Comparison of ENCODE assay signal across 27 cellular contexts in the genomic region with DNA sequence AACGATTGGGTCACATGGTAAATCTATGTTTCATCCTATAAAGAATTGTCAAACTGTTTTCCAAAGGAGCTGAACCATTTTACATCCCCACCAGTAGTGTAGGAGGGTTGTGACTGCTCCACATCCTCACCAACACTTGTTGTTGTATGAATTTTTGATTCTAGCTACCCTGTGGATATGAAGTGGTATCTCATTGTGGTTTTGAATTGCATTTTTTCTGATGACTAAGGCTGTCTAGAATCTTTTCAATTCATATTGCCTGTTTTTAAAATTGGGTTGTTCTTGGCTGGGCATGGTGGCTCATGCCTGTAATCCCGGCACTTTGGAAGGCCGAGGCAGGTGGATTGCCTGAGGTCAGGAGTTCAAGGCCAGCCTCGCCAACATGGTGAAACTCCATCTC. TPM values are rescaled to one million over a fixed set of nuclear protein-coding genes. Genes with fewer than 3 reads are reported as not detected.
DNase-seq lines count a peak whose midpoint lies in the region; ATAC-seq and TF ChIP-seq lines count a peak whose summit lies in the region.
"Had no signal": no experiment of that assay in that cellular context is flagged by ENCODE, and none has a peak within 500 bp of the region (broad histone marks: within the 10 kb centered on the region; RNA-seq: fewer than 3 reads in every experiment).

No MANE protein-coding gene starts in this region.

- H3K4me1 ChIP-seq in mammary epithelial cell (ENCODE audit: insufficient read depth, low read length) (no peaks in the 10 kb centered on the region), MM.1S (ENCODE audit: low read length) (no peaks in the 10 kb centered on the region)
- H3K4me1 ChIP-seq: BLaER1, left lung, upper lobe of left lung had no signal

- H3K4me3 Mint-ChIP-seq in activated CD8-positive, alpha-beta T cell treated with anti-CD3 and anti-CD28 coated beads, Interleukin-2, amount 10 ng/mL, durations not matched to agents 7 days and 5 days = no peak overlapping the region
- H3K4me3 Mint-ChIP-seq in activated CD4-positive, alpha-beta memory T cell treated with anti-CD3 and anti-CD28 coated beads for 36 hours = no peak overlapping the region
- H3K4me3 Mint-ChIP-seq: activated T-cell treated with anti-CD3 and anti-CD28 coated beads, Interleukin-2, amount 50 U/mL, for 24 hours; naive thymus-derived CD8-positive, alpha-beta T cell had no signal

- no peaks in the 10 kb centered on the region for H3K4me1 Mint-ChIP-seq in activated CD8-positive, alpha-beta T cell treated with anti-CD3 and anti-CD28 coated beads, Interleukin-2, amount 10 ng/mL, durations not matched to agents 7 days and 5 days (ENCODE audit: low read depth)
- H3K4me1 Mint-ChIP-seq in activated CD4-positive, alpha-beta memory T cell treated with anti-CD3 and anti-CD28 coated beads for 36 hours (ENCODE audit: low read depth) = no peaks in the 10 kb centered on the region

- H3K27me3 Mint-ChIP-seq in activated CD8-positive, alpha-beta T cell treated with anti-CD3 and anti-CD28 coated beads, Interleukin-2, amount 10 ng/mL, durations not matched to agents 7 days and 5 days (ENCODE audit: low read depth) = peaks cover 2% of the 10 kb centered on the region
- no peaks in the 10 kb centered on the region for H3K27me3 Mint-ChIP-seq in activated CD4-positive, alpha-beta memory T cell treated with anti-CD3 and anti-CD28 coated beads for 36 hours
- H3K27me3 Mint-ChIP-seq: activated T-cell treated with anti-CD3 and anti-CD28 coated beads, Interleukin-2, amount 50 U/mL, for 24 hours; naive thymus-derived CD8-positive, alpha-beta T cell had no signal

- no peaks in the 10 kb centered on the region for H4K20me1 ChIP-seq in mammary epithelial cell (ENCODE audit: insufficient read depth, low read length)
- no peaks in the 10 kb centered on the region for H4K20me1 ChIP-seq in MM.1S (ENCODE audit: insufficient read depth, low read length)
- H4K20me1 ChIP-seq: BLaER1 had no signal

- POLR2A ChIA-PET in activated CD8-positive, alpha-beta T cell treated with anti-CD3 and anti-CD28 coated beads, Interleukin-2, amount 10 ng/mL, durations not matched to agents 7 days and 5 days (lab: Charles Lee) = no interaction called here
- POLR2A ChIA-PET in activated CD4-positive, alpha-beta memory T cell treated with anti-CD3 and anti-CD28 coated beads for 36 hours (lab: Charles Lee) = no interaction called here

- dilution Hi-C loops in mammary epithelial cell (cut with HindIII; ENCODE audit: low sequenced_read_pairs) = no loop called here

- no peak for TF ChIP-seq CTCF in mammary epithelial cell (conservative IDR thresholded peaks at IDR 0.05 in 1 of 2, IDR thresholded peaks at IDR 0.05 in 1 of 2; ENCODE audit: extremely low read depth in 1 of 2, insufficient read depth in 1 of 2, low read depth in 1 of 2, low read length in 2 of 2)
- no peak for TF ChIP-seq CTCF in MM.1S (IDR thresholded peaks at IDR 0.05; ENCODE audit: low read length)

- in situ Hi-C loops in mammary epithelial cell (cut with MboI; ENCODE audit: low sequenced_read_pairs in 2 of 2) = no loop called here

- no peaks in the 10 kb centered on the region for H3K9me2 ChIP-seq in MM.1S (replicated peaks; ENCODE audit: insufficient read depth, low read length)

- no peak for ATAC-seq in activated CD8-positive, alpha-beta T cell treated with anti-CD3 and anti-CD28 coated beads, Interleukin-2, amount 10 ng/mL, durations not matched to agents 7 days and 5 days
- ATAC-seq: left lung; naive thymus-derived CD8-positive, alpha-beta T cell had no signal

- no peak overlapping the region for H3K27ac Mint-ChIP-seq in activated CD8-positive, alpha-beta T cell treated with anti-CD3 and anti-CD28 coated beads, Interleukin-2, amount 10 ng/mL, durations not matched to agents 7 days and 5 days
- no peak overlapping the region for H3K27ac Mint-ChIP-seq in activated CD4-positive, alpha-beta memory T cell treated with anti-CD3 and anti-CD28 coated beads for 36 hours
- H3K27ac Mint-ChIP-seq: activated T-cell treated with anti-CD3 and anti-CD28 coated beads, Interleukin-2, amount 50 U/mL, for 24 hours; naive thymus-derived CD8-positive, alpha-beta T cell had no signal

- no peak overlapping the region for H3K27ac ChIP-seq in mammary epithelial cell (ENCODE audit: insufficient read depth, low read depth, low read length)
- H3K27ac ChIP-seq in MM.1S (ENCODE audit: low read length) = no peak overlapping the region
- H3K27ac ChIP-seq: BLaER1, KMS-11, left lung, upper lobe of left lung had no signal

- CTCF ChIA-PET in mammary epithelial cell (lab: Charles Lee; ENCODE audit: low non-redundant PET) = no interaction called here
- CTCF ChIA-PET in activated CD8-positive, alpha-beta T cell treated with anti-CD3 and anti-CD28 coated beads, Interleukin-2, amount 10 ng/mL, durations not matched to agents 7 days and 5 days (lab: Charles Lee) = no interaction called here
- CTCF ChIA-PET in activated CD4-positive, alpha-beta memory T cell treated with anti-CD3 and anti-CD28 coated beads for 36 hours (lab: Charles Lee) = no interaction called here

- H2AFZ ChIP-seq in mammary epithelial cell (ENCODE audit: low read depth, low read length) (no peak overlapping the region), MM.1S (ENCODE audit: low read length) (no peak overlapping the region)

- DNase-seq in EH (ENCODE audit: low read depth) (peak; percentile 56), LHCN-M2 (ENCODE audit: low read depth) (peak; percentile 56), mammary epithelial cell (peak; percentile 64), iris pigment epithelial cell (ENCODE audit: low read depth) (peak; percentile 70), MM.1S (no peak), NCI-H446 treated with DMSO at 0.1 percent for 48 hours (lab: John Stamatoyannopoulos, UW) (no peak)
- no peak for DNase-seq in activated CD8-positive, alpha-beta T cell treated with anti-CD3 and anti-CD28 coated beads, Interleukin-2, amount 10 ng/mL, durations not matched to agents 7 days and 5 days
- DNase-seq in activated CD4-positive, alpha-beta memory T cell treated with anti-CD3 and anti-CD28 coated beads for 36 hours = no peak
- DNase-seq: activated CD4-positive, alpha-beta T cell treated with anti-CD3 and anti-CD28 coated beads for 1 hour; activated T-cell treated with anti-CD3 and anti-CD28 coated beads, Interleukin-2, amount 50 U/mL, for 24 hours; central memory CD4-positive, alpha-beta T cell; COR-L47; DND-41; foreskin melanocyte; GOT3; left lung; naive thymus-derived CD8-positive, alpha-beta T cell; NCI-H1694 treated with DMSO at 0.1 percent for 48 hours; NCI-H2171 treated with DMSO at 0.1 percent for 48 hours; NCI-H526 treated with DMSO at 0.1 percent for 48 hours; RPMI8226; small intestine; stimulated activated CD4-positive, alpha-beta T cell treated with anti-CD3 and anti-CD28 coated beads, Interleukin-2, amount 100 ng/mL, for 24 hours; substantia nigra; upper lobe of left lung had no signal

- H3K9ac ChIP-seq in mammary epithelial cell (ENCODE audit: insufficient read depth, low read length) (no peak overlapping the region), MM.1S (ENCODE audit: low read length) (no peak overlapping the region)
- H3K9ac ChIP-seq: BLaER1, KMS-11 had no signal

- H3K36me3 ChIP-seq in mammary epithelial cell (ENCODE audit: insufficient read depth, low read length) = no peaks in the 10 kb centered on the region
- H3K36me3 ChIP-seq in MM.1S (replicated peaks; ENCODE audit: insufficient read depth, low read length) = no peaks in the 10 kb centered on the region
- H3K36me3 ChIP-seq: BLaER1, left lung, upper lobe of left lung had no signal

- H3F3A ChIP-seq in MM.1S (ENCODE audit: insufficient read depth, low read length) = no peaks in the 10 kb centered on the region

- H3K4me2 ChIP-seq in mammary epithelial cell (ENCODE audit: insufficient read depth, low read depth, low read length) = no peak overlapping the region
- no peak overlapping the region for H3K4me2 ChIP-seq in MM.1S (ENCODE audit: low read depth, low read length)
- H3K4me2 ChIP-seq: BLaER1, KMS-11 had no signal

- H3K27me3 ChIP-seq in mammary epithelial cell (ENCODE audit: insufficient read depth, low read length) (no peaks in the 10 kb centered on the region), MM.1S (replicated peaks; ENCODE audit: insufficient read depth, low read length) (no peaks in the 10 kb centered on the region)
- H3K27me3 ChIP-seq: BLaER1, left lung, upper lobe of left lung had no signal

- peaks cover 2% of the 10 kb centered on the region for H3K36me3 Mint-ChIP-seq in activated CD8-positive, alpha-beta T cell treated with anti-CD3 and anti-CD28 coated beads, Interleukin-2, amount 10 ng/mL, durations not matched to agents 7 days and 5 days (ENCODE audit: low read depth)
- no peaks in the 10 kb centered on the region for H3K36me3 Mint-ChIP-seq in activated CD4-positive, alpha-beta memory T cell treated with anti-CD3 and anti-CD28 coated beads for 36 hours

- BruUV-seq in mammary epithelial cell (replicated peaks; lab: Mats Ljungman, UMichigan) = no TSS peak

- no peaks in the 10 kb centered on the region for H3K9me3 Mint-ChIP-seq in activated CD8-positive, alpha-beta T cell treated with anti-CD3 and anti-CD28 coated beads, Interleukin-2, amount 10 ng/mL, durations not matched to agents 7 days and 5 days (ENCODE audit: insufficient read depth)
- peaks cover 4% of the 10 kb centered on the region for H3K9me3 Mint-ChIP-seq in activated CD4-positive, alpha-beta memory T cell treated with anti-CD3 and anti-CD28 coated beads for 36 hours

- intact Hi-C loops in mammary epithelial cell (cut with micrococcal nuclease) = no loop called here
- intact Hi-C loops in activated CD4-positive, alpha-beta memory T cell treated with anti-CD3 and anti-CD28 coated beads for 36 hours (cut with micrococcal nuclease) = no loop called here

- H3K9me3 ChIP-seq in mammary epithelial cell (replicated peaks; ENCODE audit: insufficient read depth, low read length) = peaks cover 2% of the 10 kb centered on the region
- no peaks in the 10 kb centered on the region for H3K9me3 ChIP-seq in MM.1S (replicated peaks; ENCODE audit: insufficient read depth, low read length)
- H3K9me3 ChIP-seq: upper lobe of left lung had no signal

- H3K4me3 ChIP-seq in mammary epithelial cell (replicated peaks in 1 of 3; ENCODE audit: insufficient read depth in 1 of 3, low read depth in 2 of 3, low read length in 3 of 3) (no peak overlapping the region), MM.1S (ENCODE audit: low read length) (no peak overlapping the region)
- H3K4me3 ChIP-seq: BLaER1, left lung, upper lobe of left lung had no signal

- WGBS in mammary epithelial cell (ENCODE audit: low coverage, missing lambda C conversion rate) = 23% methylated on average over 4 of the region's 4 CpGs

- H3K79me2 ChIP-seq in mammary epithelial cell (ENCODE audit: insufficient read depth, low read length) (no peaks in the 10 kb centered on the region), MM.1S (ENCODE audit: low read length) (no peaks in the 10 kb centered on the region)

RNA-seq across cellular contexts. Expression of a gene that starts 44.5 kb away (rescaled TPM):
- total RNA-seq in LHCN-M2 (2014; rRNA removed) (55.0 and 65.1 TPM in 2 replicates), mammary epithelial cell (10 to 100 TPM; 23.2 to 64.9 TPM)
- 65.8 TPM for polyA plus RNA-seq in LHCN-M2 (2012)
- polyA plus RNA-seq in mammary epithelial cell = 43.9 TPM
- 8.3 TPM for polyA minus RNA-seq in mammary epithelial cell
- total RNA-seq in activated CD8-positive, alpha-beta T cell treated with anti-CD3 and anti-CD28 coated beads, Interleukin-2, amount 10 ng/mL, durations not matched to agents 7 days and 5 days = 10 to 100 TPM; 51.9 to 54.4 TPM
- total RNA-seq in activated CD4-positive, alpha-beta memory T cell treated with anti-CD3 and anti-CD28 coated beads for 36 hours = 10 to 100 TPM; 68.7 to 68.9 TPM

RNA-seq across cellular contexts. Expression of a gene that starts 57.3 kb away (rescaled TPM):
- total RNA-seq in LHCN-M2 (2014; rRNA removed) = 11.0 and 11.9 TPM in 2 replicates
- polyA plus RNA-seq in LHCN-M2 (2012) = 4.4 TPM
- total RNA-seq in mammary epithelial cell = 10 to 100 TPM; 18.7 to 19.7 TPM
- 5.3 TPM for polyA plus RNA-seq in mammary epithelial cell
- polyA minus RNA-seq in mammary epithelial cell = 100 TPM
- total RNA-seq in activated CD8-positive, alpha-beta T cell treated with anti-CD3 and anti-CD28 coated beads, Interleukin-2, amount 10 ng/mL, durations not matched to agents 7 days and 5 days = 10 to 100 TPM; 39.7 to 44.2 TPM
- total RNA-seq in activated CD4-positive, alpha-beta memory T cell treated with anti-CD3 and anti-CD28 coated beads for 36 hours = 10 to 100 TPM; 18.0 to 19.5 TPM

Comparison
In these comparisons a context has a peak if more than half of its experiments do, and no peak if none do; other contexts are left out.
1. DNase-seq: peak in EH (single experiment), LHCN-M2 (single experiment), mammary epithelial cell (single experiment) and iris pigment epithelial cell (single experiment); none in activated CD8-positive, alpha-beta T cell treated with anti-CD3 and anti-CD28 coated beads, Interleukin-2, amount 10 ng/mL, durations not matched to agents 7 days and 5 days (single experiment), MM.1S (single experiment), NCI-H446 treated with DMSO at 0.1 percent for 48 hours (single experiment) and activated CD4-positive, alpha-beta memory T cell treated with anti-CD3 and anti-CD28 coated beads for 36 hours (single experiment).